26 cellular contexts compared by ENCODE assay signal in the genomic region with DNA sequence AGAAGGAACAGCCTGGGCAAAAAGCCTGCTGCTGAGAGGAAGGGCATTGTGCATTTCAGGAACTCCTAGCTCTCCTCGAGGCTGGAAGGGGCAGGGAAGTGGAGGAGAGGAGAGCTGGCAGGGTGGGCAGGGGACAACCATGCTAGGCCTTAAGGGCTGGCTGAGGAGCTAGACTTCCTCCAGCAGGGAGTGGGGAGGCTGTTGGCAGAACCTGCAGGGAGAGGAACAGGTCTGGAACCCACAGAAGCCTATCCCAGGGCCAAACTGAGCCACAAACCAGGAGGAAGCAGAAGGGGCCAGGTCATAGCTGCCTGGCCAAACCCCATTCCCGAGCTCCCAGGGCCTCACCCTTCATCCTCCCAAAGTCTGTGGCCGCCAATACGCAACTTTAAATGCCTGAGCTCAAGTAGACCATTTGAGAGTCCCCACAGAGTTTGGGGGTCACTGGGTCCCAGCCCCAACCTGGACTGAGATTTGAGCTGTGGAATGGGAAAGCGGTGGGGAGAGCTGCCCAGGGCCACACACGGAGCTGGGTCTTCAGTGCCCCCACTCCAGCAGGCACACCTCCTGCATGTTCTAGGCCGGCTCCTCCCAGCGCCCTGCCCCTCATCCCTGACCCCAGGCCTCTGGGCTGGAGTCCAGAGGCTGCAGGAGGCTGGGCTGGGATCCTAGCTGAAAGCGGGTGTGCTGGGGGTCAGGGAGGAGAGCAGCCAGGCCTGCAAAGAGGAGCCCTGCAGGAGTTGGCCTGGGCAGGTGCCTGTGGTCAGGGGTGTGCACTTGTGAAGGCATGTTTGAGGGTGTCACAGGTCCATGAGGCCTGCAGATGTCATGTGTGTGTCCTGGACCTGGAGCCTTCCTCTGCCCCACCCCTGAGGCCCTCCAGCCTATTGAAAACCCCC. TPM values are rescaled to one million over a fixed set of nuclear protein-coding genes. Genes with fewer than 3 reads are reported as not detected.
A peak's percentile ranks its signal among the peaks of the same experiment; 100 is the strongest.
DNase-seq lines count a peak whose midpoint lies in the region; ATAC-seq, FAIRE-seq and TF ChIP-seq lines count a peak whose summit lies in the region.
"Had no signal": no experiment of that assay in that cellular context is flagged by ENCODE, and none has a peak within 500 bp of the region (broad histone marks: within the 10 kb centered on the region; RNA-seq: fewer than 3 reads in every experiment).

No MANE protein-coding gene starts in this region.

- no peak overlapping the region for H3K9ac ChIP-seq in H1 (replicated peaks in 1 of 4; ENCODE audit: extremely low read depth in 1 of 4, low read depth in 3 of 4, low read length in 3 of 4)

- no peaks in the 10 kb centered on the region for H3K27me3 Mint-ChIP-seq in neural crest cell (ENCODE audit: low read depth)

- FAIRE-seq in H1 (lab: Jason Lieb, UNC) = no peak
- FAIRE-seq: GM19239 had no signal

- no peak for TF ChIP-seq CTCF in RWPE1 (conservative IDR thresholded peaks at IDR 0.05; ENCODE audit: low read depth)
- no peak for TF ChIP-seq CTCF in H1 (IDR thresholded peaks at IDR 0.05; ENCODE audit: control extremely low read depth in 1 of 3, insufficient read depth in 1 of 3, low read depth in 1 of 3, low read length in 3 of 3)
- no peak for TF ChIP-seq CTCF in neural crest cell (conservative IDR thresholded peaks at IDR 0.05)

- 0 out of 2 replicates have a peak overlapping the region, but pooled peaks have one; percentile 32 for H2BK20ac ChIP-seq in H1 (ENCODE audit: low read length)

- ATAC-seq in stimulated activated effector memory CD8-positive, alpha-beta T cell treated with anti-CD3 and anti-CD28 coated beads, Interleukin-12 subunit alpha, Interleukin-12 subunit beta, amount 100 ng/mL, for 72 hours = no peak
- ATAC-seq in HG03280 (IDR thresholded peaks at IDR 0.05; ENCODE audit: unreplicated experiment) = no peak

- no peaks in the 10 kb centered on the region for H3K9me3 ChIP-seq in H1 (ENCODE audit: insufficient read depth in 2 of 2, low read depth in 1 of 2, low read length in 1 of 2)
- H3K9me3 ChIP-seq: HAP-1, Peyer's patch, uterus had no signal

- no peak for TF ChIP-seq RAD21 in H1 (IDR thresholded peaks at IDR 0.05 in 1 of 2, conservative IDR thresholded peaks at IDR 0.05 in 1 of 2; ENCODE audit: low read depth in 2 of 2, low read length in 2 of 2)

- DNase-seq in RWPE1 (ENCODE audit: low spot score) (no peak), H1 (ENCODE audit: low read depth in 1 of 2, low spot score in 2 of 2) (no peak), neural crest cell (ENCODE audit: low read depth, low spot score) (no peak), foreskin melanocyte (no peak), midbrain (lab: John Stamatoyannopoulos, UW) (no peak)
- no peak for DNase-seq in stimulated activated effector memory CD8-positive, alpha-beta T cell treated with anti-CD3 and anti-CD28 coated beads, Interleukin-12 subunit alpha, Interleukin-12 subunit beta, amount 100 ng/mL, for 72 hours (ENCODE audit: low spot score in 2 of 2)
- DNase-seq: activated CD4-positive, alpha-beta T cell treated with anti-CD3 and anti-CD28 coated beads, Interleukin-2, amount 50 U/mL, for 48 hours; activated naive CD4-positive, alpha-beta T cell treated with anti-CD3 and anti-CD28 coated beads, Interleukin-2, amount 10 ng/mL, durations not matched to agents 7 days and 5 days; Calu3; cortex of kidney; KBM-7; MM.1S; NCI-H1417; NCI-H2081; NCI-H2227 treated with DMSO at 0.1 percent for 48 hours; NCI-H69; nucleus accumbens; Peyer's patch; uterus had no signal

- peak overlapping the region; percentile 93 for H3K27ac Mint-ChIP-seq in neural crest cell (ENCODE audit: unreplicated experiment)
- peak overlapping the region; percentile 67 for H3K27ac Mint-ChIP-seq in stimulated activated effector memory CD8-positive, alpha-beta T cell treated with anti-CD3 and anti-CD28 coated beads, Interleukin-12 subunit alpha, Interleukin-12 subunit beta, amount 100 ng/mL, for 72 hours
- H3K27ac Mint-ChIP-seq: activated naive CD4-positive, alpha-beta T cell treated with anti-CD3 and anti-CD28 coated beads, Interleukin-2, amount 10 ng/mL, durations not matched to agents 7 days and 5 days; activated T-helper 1 cell treated with anti-CD3 and anti-CD28 coated beads, Interleukin-12 subunit alpha, Interleukin-12 subunit beta, Interleukin-2, Interleukin-4 antibody, amounts not matched to agents 30 ng/mL and 10 ng/mL and 1 ng/mL, durations not matched to agents 14 hours and 24 hours and 36 hours; memory B cell had no signal

- H3K36me3 ChIP-seq in H1 (ENCODE audit: control insufficient read depth in 2 of 4, insufficient read depth in 4 of 4, low read length in 3 of 4) = no peaks in the 10 kb centered on the region
- H3K36me3 ChIP-seq: HAP-1, Peyer's patch, uterus had no signal

- POLR2A ChIA-PET in RWPE1 (lab: Yijun Ruan, JAX; ENCODE audit: low non-redundant PET) (no interaction called here), H1 (lab: Charles Lee; ENCODE audit: partially characterized antibody) (interaction anchor here (1.2 kb wide), 1 partner anchor 9 kb away, joined by 3 read pairs; no protein-coding TSS in a partner anchor)

- H3K4me1 Mint-ChIP-seq in neural crest cell = peaks cover 8% of the 10 kb centered on the region
- H3K4me1 Mint-ChIP-seq in stimulated activated effector memory CD8-positive, alpha-beta T cell treated with anti-CD3 and anti-CD28 coated beads, Interleukin-12 subunit alpha, Interleukin-12 subunit beta, amount 100 ng/mL, for 72 hours = peaks cover 9% of the 10 kb centered on the region

- H2BK5ac ChIP-seq in H1 (ENCODE audit: low read depth, low read length) = peak overlapping the region; percentile 71; the same call in 1 of the 2 replicates

- H3K4me3 Mint-ChIP-seq in neural crest cell = no peak overlapping the region
- H3K4me3 Mint-ChIP-seq in stimulated activated effector memory CD8-positive, alpha-beta T cell treated with anti-CD3 and anti-CD28 coated beads, Interleukin-12 subunit alpha, Interleukin-12 subunit beta, amount 100 ng/mL, for 72 hours = no peak overlapping the region
- H3K4me3 Mint-ChIP-seq: activated naive CD4-positive, alpha-beta T cell treated with anti-CD3 and anti-CD28 coated beads, Interleukin-2, amount 10 ng/mL, durations not matched to agents 7 days and 5 days; activated T-helper 1 cell treated with anti-CD3 and anti-CD28 coated beads, Interleukin-12 subunit alpha, Interleukin-12 subunit beta, Interleukin-2, Interleukin-4 antibody, amounts not matched to agents 30 ng/mL and 10 ng/mL and 1 ng/mL, durations not matched to agents 14 hours and 24 hours and 36 hours; memory B cell had no signal

- H3K79me1 ChIP-seq in H1 (ENCODE audit: low read depth, low read length) = no peaks in the 10 kb centered on the region

- CTCF ChIA-PET in RWPE1 (lab: Yijun Ruan, JAX) (interaction anchor here (0.7 to 1.2 kb wide), 2 partner anchors 14 to 114 kb away, joined by 3 to 4 read pairs; no protein-coding TSS in a partner anchor), H1 (lab: Charles Lee; ENCODE audit: partially characterized antibody) (interaction anchor here (0.6 to 8.6 kb wide), 11 partner anchors 8 to 152 kb away, joined by 3 to 106 read pairs (median 3); no protein-coding TSS in a partner anchor)

- H4K5ac ChIP-seq in H1 (ENCODE audit: insufficient read length, low read depth, low read length) = no peak overlapping the region

- peak overlapping the region; percentile 25 for H3K27ac ChIP-seq in RWPE1
- H3K27ac ChIP-seq in H1 (ENCODE audit: low read depth, low read length) = no peak overlapping the region
- H3K27ac ChIP-seq: C4-2B, Peyer's patch had no signal

- H4K91ac ChIP-seq in H1 (replicated peaks; ENCODE audit: insufficient read length, low read length) = no peak overlapping the region

- H3K4ac ChIP-seq in H1 (replicated peaks; ENCODE audit: insufficient read length, low read depth, low read length) = no peak overlapping the region

- peak overlapping the region; percentile 6; the same call in 1 of the 2 replicates for H3K18ac ChIP-seq in H1 (ENCODE audit: extremely low read depth, low read length)

- H3K79me2 ChIP-seq in H1 (ENCODE audit: control insufficient read depth in 1 of 2, insufficient read depth in 2 of 2, low read length in 2 of 2) = no peaks in the 10 kb centered on the region

- H3K4me1 ChIP-seq in H1 (replicated peaks in 1 of 4; ENCODE audit: control insufficient read depth in 3 of 4, insufficient read depth in 4 of 4, low read length in 3 of 4) = peaks cover 2 to 11% (median 7%) of the 10 kb centered on the region in 4 experiments
- H3K4me1 ChIP-seq: HAP-1, Peyer's patch, uterus had no signal

- H4K8ac ChIP-seq in H1 (ENCODE audit: extremely low read depth, insufficient read depth, low read length) = no peak overlapping the region

- H2BK12ac ChIP-seq in H1 (ENCODE audit: low read depth, low read length) = no peak overlapping the region

- H3K14ac ChIP-seq in H1 (ENCODE audit: insufficient read length) = no peak overlapping the region

- no peak overlapping the region for H3K56ac ChIP-seq in H1 (replicated peaks; ENCODE audit: insufficient read length, low read depth, low read length)

- H3K4me3 ChIP-seq in H1 (ENCODE audit: extremely low read depth in 1 of 4, insufficient read depth in 2 of 4, low read depth in 3 of 4, low read length in 4 of 4) = no peak overlapping the region
- H3K4me3 ChIP-seq: HAP-1, Peyer's patch, uterus had no signal

- H2AFZ ChIP-seq in H1 (ENCODE audit: low read length) = no peak overlapping the region

- TF ChIP-seq POLR2A in H1 (IDR thresholded peaks at IDR 0.05; ENCODE audit: control extremely low read depth in 1 of 2, low read depth in 2 of 2, low read length in 2 of 2) = no peak

- H3K36me3 Mint-ChIP-seq in neural crest cell (ENCODE audit: low read depth) = no peaks in the 10 kb centered on the region
- H3K36me3 Mint-ChIP-seq in stimulated activated effector memory CD8-positive, alpha-beta T cell treated with anti-CD3 and anti-CD28 coated beads, Interleukin-12 subunit alpha, Interleukin-12 subunit beta, amount 100 ng/mL, for 72 hours = no peaks in the 10 kb centered on the region
- H3K36me3 Mint-ChIP-seq: activated naive CD4-positive, alpha-beta T cell treated with anti-CD3 and anti-CD28 coated beads, Interleukin-2, amount 10 ng/mL, durations not matched to agents 7 days and 5 days; memory B cell had no signal

- H3K27me3 ChIP-seq in H1 (replicated peaks in 1 of 4; ENCODE audit: control insufficient read depth in 3 of 4, extremely low read depth in 1 of 4, insufficient read depth in 3 of 4, low read length in 3 of 4) = no peaks in the 10 kb centered on the region
- H3K27me3 ChIP-seq: Peyer's patch, uterus had no signal

- no peaks in the 10 kb centered on the region for H4K20me1 ChIP-seq in H1 (replicated peaks in 1 of 2; ENCODE audit: control insufficient read depth in 1 of 2, insufficient read depth in 2 of 2, low read length in 2 of 2)

- H3K9me3 Mint-ChIP-seq in neural crest cell = no peaks in the 10 kb centered on the region
- no peaks in the 10 kb centered on the region for H3K9me3 Mint-ChIP-seq in stimulated activated effector memory CD8-positive, alpha-beta T cell treated with anti-CD3 and anti-CD28 coated beads, Interleukin-12 subunit alpha, Interleukin-12 subunit beta, amount 100 ng/mL, for 72 hours
- H3K9me3 Mint-ChIP-seq: activated naive CD4-positive, alpha-beta T cell treated with anti-CD3 and anti-CD28 coated beads, Interleukin-2, amount 10 ng/mL, durations not matched to agents 7 days and 5 days; activated T-helper 1 cell treated with anti-CD3 and anti-CD28 coated beads, Interleukin-12 subunit alpha, Interleukin-12 subunit beta, Interleukin-2, Interleukin-4 antibody, amounts not matched to agents 30 ng/mL and 10 ng/mL and 1 ng/mL, durations not matched to agents 14 hours and 24 hours and 36 hours; memory B cell had no signal

- H2BK15ac ChIP-seq in H1 (ENCODE audit: low read length) = no peak overlapping the region

- no peak overlapping the region for H3K23ac ChIP-seq in H1 (ENCODE audit: insufficient read length)

- H2AK5ac ChIP-seq in H1 (ENCODE audit: low read depth, low read length) = peak overlapping the region; percentile 13; the same call in 1 of the 2 replicates

- no peak overlapping the region for H2BK120ac ChIP-seq in H1 (replicated peaks; ENCODE audit: low read depth, low read length)

- H3K4me2 ChIP-seq in H1 (ENCODE audit: insufficient read depth in 1 of 2, low read depth in 2 of 2, low read length in 2 of 2) = no peak overlapping the region

- TF ChIP-seq EP300 in H1 (IDR thresholded peaks at IDR 0.05; ENCODE audit: borderline replicate concordance in 1 of 2, low read depth in 2 of 2, low read length in 2 of 2) = no peak

- 95% methylated on average over 8 of the region's 9 CpGs; no CpG with 5 or more reads in 1 of the 2 experiments for WGBS in H1 (ENCODE audit: extremely low coverage in 1 of 2, insufficient coverage in 1 of 2, insufficient read length in 1 of 2, insufficient replicate concordance in 2 of 2, low coverage in 1 of 2, low lambda C conversion rate in 2 of 2, missing lambda C conversion rate in 1 of 2), 2 experiments

- H3K23me2 ChIP-seq in H1 (ENCODE audit: low read depth, low read length) = no peaks in the 10 kb centered on the region

RNA-seq across cellular contexts. Expression of gene CDH5, which starts 4.5 kb away (rescaled TPM):
- 0.32 and 0.59 TPM in 2 replicates for total RNA-seq in H1 (2021; fragmentation: NEBNext Ultra II Directional; extraction: Animal tissue kit (Norgen Biotek cat#: 25700))
- polyA plus RNA-seq in H1 (2011; rRNA removed) = 0.20 and 0.32 TPM in 2 replicates
- 0.23 TPM for polyA plus RNA-seq in H1 (2011; cell fraction: cytosol; rRNA removed)
- 0.50 TPM for polyA plus RNA-seq in H1 (2011; cell fraction: nucleus; rRNA removed)
- polyA plus RNA-seq in H1 (2012, experiment 1 of 2) = 0.18 to 0.35 TPM (median 0.30 TPM) in 4 replicates
- 0.16 TPM for polyA plus RNA-seq in H1 (2012, experiment 2 of 2)
- polyA plus RNA-seq in H1 (2013, experiment 1 of 2) = 0.97 TPM
- 0.88 TPM for polyA plus RNA-seq in H1 (2013, experiment 2 of 2)
- polyA minus RNA-seq in H1 (2011; rRNA and poly(A)+ RNA removed) = 0.27 and 0.69 TPM in 2 replicates
- not detected for polyA minus RNA-seq in H1 (2011; cell fraction: cytosol; rRNA and poly(A)+ RNA removed)
- polyA minus RNA-seq in H1 (2011; cell fraction: nucleus; rRNA and poly(A)+ RNA removed) = not detected
- 0.45 and 0.56 TPM in 2 replicates for total RNA-seq in neural crest cell
- total RNA-seq: activated T-helper 1 cell treated with anti-CD3 and anti-CD28 coated beads, Interleukin-12 subunit alpha, Interleukin-12 subunit beta, Interleukin-2, Interleukin-4 antibody, amounts not matched to agents 30 ng/mL and 10 ng/mL and 1 ng/mL, durations not matched to agents 14 hours and 24 hours and 36 hours; Calu3 had no signal

RNA-seq across cellular contexts. Expression of gene BEAN1, which starts 56.1 kb away (rescaled TPM):
- total RNA-seq in H1 (2021; fragmentation: NEBNext Ultra II Directional; extraction: Animal tissue kit (Norgen Biotek cat#: 25700)) = not detected in 2 replicates
- 0.05 and 0.08 TPM in 2 replicates for polyA plus RNA-seq in H1 (2011; rRNA removed)
- 0.08 TPM for polyA plus RNA-seq in H1 (2011; cell fraction: cytosol; rRNA removed)
- 0.07 TPM for polyA plus RNA-seq in H1 (2011; cell fraction: nucleus; rRNA removed)
- 0.13 to 0.24 TPM (median 0.15 TPM) in 3 of 4 replicates, not detected in the other for polyA plus RNA-seq in H1 (2012, experiment 1 of 2)
- not detected for polyA plus RNA-seq in H1 (2012, experiment 2 of 2)
- polyA plus RNA-seq in H1 (2013, experiment 1 of 2) = 0.04 TPM
- polyA plus RNA-seq in H1 (2013, experiment 2 of 2) = 0.13 TPM
- not detected in 2 replicates for polyA minus RNA-seq in H1 (2011; rRNA and poly(A)+ RNA removed)
- not detected for polyA minus RNA-seq in H1 (2011; cell fraction: cytosol; rRNA and poly(A)+ RNA removed)
- not detected for polyA minus RNA-seq in H1 (2011; cell fraction: nucleus; rRNA and poly(A)+ RNA removed)
- 1.5 TPM in 2 replicates for total RNA-seq in neural crest cell
- total RNA-seq: activated T-helper 1 cell treated with anti-CD3 and anti-CD28 coated beads, Interleukin-12 subunit alpha, Interleukin-12 subunit beta, Interleukin-2, Interleukin-4 antibody, amounts not matched to agents 30 ng/mL and 10 ng/mL and 1 ng/mL, durations not matched to agents 14 hours and 24 hours and 36 hours; HT1080; Peyer's patch had no signal
